8 cellular contexts compared by ENCODE assay signal in the genomic region with DNA sequence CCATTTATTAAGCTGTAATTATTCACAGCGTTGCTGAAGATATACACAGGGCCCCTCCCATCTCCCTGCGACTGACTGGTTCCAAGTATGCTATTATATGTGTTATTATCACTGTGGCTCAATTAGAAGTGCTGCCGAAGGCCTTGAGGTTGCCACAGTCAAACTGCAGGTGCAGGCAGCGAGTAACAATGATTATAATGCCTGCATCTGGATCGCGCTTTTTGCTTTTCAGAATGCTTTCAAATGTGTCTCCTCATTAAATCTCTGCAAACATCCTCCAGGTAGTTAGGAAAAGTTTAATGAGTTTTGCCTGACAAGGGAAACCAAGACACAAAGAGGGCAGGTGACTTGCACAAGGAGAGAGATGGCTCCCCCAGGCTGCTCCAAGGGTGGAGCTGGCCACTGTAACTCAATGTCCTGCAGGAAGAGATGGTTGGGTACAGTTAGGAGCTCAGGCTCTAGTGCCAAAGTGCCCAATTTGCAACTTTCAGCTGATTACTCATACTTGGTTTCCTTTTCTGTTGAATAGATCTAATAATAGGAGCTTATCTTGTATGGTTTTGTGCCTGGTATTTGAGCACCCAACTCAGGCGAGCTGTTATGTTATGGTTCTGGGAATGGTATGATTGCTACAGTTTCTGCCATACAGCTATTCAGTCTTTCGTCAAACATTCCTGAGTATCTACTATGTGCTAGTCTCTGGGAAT. TPM values are rescaled to one million over a fixed set of nuclear protein-coding genes. Genes with fewer than 3 reads are reported as not detected.
DNase-seq lines count a peak whose midpoint lies in the region; ATAC-seq and TF ChIP-seq lines count a peak whose summit lies in the region.

No MANE protein-coding gene starts in this region.

- no peak overlapping the region for H3K4me2 ChIP-seq in H9 (ENCODE audit: insufficient read depth, insufficient read length, low read length)

- H3K56ac ChIP-seq in H9 (ENCODE audit: insufficient read length, low read depth, low read length) = no peak overlapping the region

- ATAC-seq in stimulated activated naive CD8-positive, alpha-beta T cell treated with anti-CD3 and anti-CD28 coated beads, Interleukin-15, Interleukin-2, amounts not matched to agents 100 U/mL and 50 U/mL, for 24 hours = no peak
- no peak for ATAC-seq in GM19452 (IDR thresholded peaks at IDR 0.05; ENCODE audit: unreplicated experiment)

- no peak overlapping the region for H2AK5ac ChIP-seq in H9 (ENCODE audit: insufficient read length, low read length)

- DNase-seq in stimulated activated naive CD8-positive, alpha-beta T cell treated with anti-CD3 and anti-CD28 coated beads, Interleukin-15, Interleukin-2, amounts not matched to agents 100 U/mL and 50 U/mL, for 24 hours = no peak
- DNase-seq in RPMI7951 (ENCODE audit: low read depth) (peak; percentile 33), glutamatergic neuron (no peak), GF-D8 (lab: John Stamatoyannopoulos, UW) (no peak), H9 (no peak)
- no peak for DNase-seq in stimulated activated CD4-positive, alpha-beta T cell treated with anti-CD3 and anti-CD28 coated beads, Interleukin-4, amount 100 ng/mL, for 1 hour

- H3K4me1 Mint-ChIP-seq in stimulated activated naive CD8-positive, alpha-beta T cell treated with anti-CD3 and anti-CD28 coated beads, Interleukin-15, Interleukin-2, amounts not matched to agents 100 ng/mL and 50 ng/mL, for 24 hours (ENCODE audit: low read depth) = peaks cover 83% of the 10 kb centered on the region
- peaks cover 17% of the 10 kb centered on the region for H3K4me1 Mint-ChIP-seq in glutamatergic neuron (ENCODE audit: low read depth, unreplicated experiment)
- peaks cover 10 to 18% of the 10 kb centered on the region in 2 experiments for H3K4me1 Mint-ChIP-seq in H9

- no peaks in the 10 kb centered on the region for H3K9me3 ChIP-seq in H9 (ENCODE audit: control insufficient read depth, low read depth, low read length)

- H4K20me1 ChIP-seq in H9 (ENCODE audit: control insufficient read depth, insufficient read depth, insufficient read length) = no peaks in the 10 kb centered on the region

- H2BK5ac ChIP-seq in H9 (ENCODE audit: insufficient read length, low read length) = no peak overlapping the region

- H3K27ac Mint-ChIP-seq in stimulated activated naive CD8-positive, alpha-beta T cell treated with anti-CD3 and anti-CD28 coated beads, Interleukin-15, Interleukin-2, amounts not matched to agents 100 ng/mL and 50 ng/mL, for 24 hours = peak overlapping the region; percentile 98
- H3K27ac Mint-ChIP-seq in glutamatergic neuron (ENCODE audit: unreplicated experiment) (no peak overlapping the region), H9 (no peak overlapping the region)

- no peak overlapping the region for H4K8ac ChIP-seq in H9 (replicated peaks; ENCODE audit: insufficient read length, low read depth, low read length)

- peaks cover 12% of the 10 kb centered on the region for H3K27me3 ChIP-seq in H9 (ENCODE audit: insufficient read depth, low read length)

- no peak overlapping the region for H3K4ac ChIP-seq in H9 (ENCODE audit: low read depth, low read length)

- H3K23ac ChIP-seq in H9 (ENCODE audit: insufficient read length, low read depth, low read length) = no peak overlapping the region

- no peak overlapping the region for H2BK120ac ChIP-seq in H9 (ENCODE audit: low read depth, low read length, poor library complexity, severe bottlenecking)

- no peak overlapping the region for H3K18ac ChIP-seq in H9 (ENCODE audit: insufficient read length, low read depth, low read length)

- TF ChIP-seq CTCF in glutamatergic neuron (IDR thresholded peaks at IDR 0.05; ENCODE audit: partially characterized antibody, unreplicated experiment) (no peak), H9 (conservative IDR thresholded peaks at IDR 0.05) (no peak)

- WGBS in H9 (ENCODE audit: extremely low coverage, insufficient read length, low lambda C conversion rate) = no CpG with 5 or more reads among the region's 8 CpGs

- H3K27ac ChIP-seq in H9 (ENCODE audit: insufficient read length, low read depth, low read length) = no peak overlapping the region

- H3K9me3 Mint-ChIP-seq in stimulated activated naive CD8-positive, alpha-beta T cell treated with anti-CD3 and anti-CD28 coated beads, Interleukin-15, Interleukin-2, amounts not matched to agents 100 ng/mL and 50 ng/mL, for 24 hours = no peaks in the 10 kb centered on the region
- peaks cover 5% of the 10 kb centered on the region for H3K9me3 Mint-ChIP-seq in glutamatergic neuron (ENCODE audit: unreplicated experiment)
- no peaks in the 10 kb centered on the region for H3K9me3 Mint-ChIP-seq in H9

- no peak overlapping the region for H4K5ac ChIP-seq in H9 (ENCODE audit: insufficient read length, low read depth, low read length)

- H3K36me3 Mint-ChIP-seq in stimulated activated naive CD8-positive, alpha-beta T cell treated with anti-CD3 and anti-CD28 coated beads, Interleukin-15, Interleukin-2, amounts not matched to agents 100 ng/mL and 50 ng/mL, for 24 hours (ENCODE audit: low read depth) = no peaks in the 10 kb centered on the region
- H3K36me3 Mint-ChIP-seq in glutamatergic neuron (ENCODE audit: unreplicated experiment) (no peaks in the 10 kb centered on the region), H9 (ENCODE audit: insufficient read depth in 1 of 3, low read depth in 3 of 3) (no peaks in the 10 kb centered on the region)

- no peaks in the 10 kb centered on the region for H3K79me2 ChIP-seq in H9 (ENCODE audit: insufficient read depth, low read length)

- no peak overlapping the region for H2BK12ac ChIP-seq in H9 (ENCODE audit: insufficient read length, low read depth, low read length)

- no peaks in the 10 kb centered on the region for H3K4me1 ChIP-seq in H9 (ENCODE audit: insufficient read depth, low read length)

- no peaks in the 10 kb centered on the region for H3K27me3 Mint-ChIP-seq in stimulated activated naive CD8-positive, alpha-beta T cell treated with anti-CD3 and anti-CD28 coated beads, Interleukin-15, Interleukin-2, amounts not matched to agents 100 ng/mL and 50 ng/mL, for 24 hours
- H3K27me3 Mint-ChIP-seq in glutamatergic neuron (ENCODE audit: unreplicated experiment) (peaks cover 7% of the 10 kb centered on the region), H9 (ENCODE audit: low read depth) (peaks cover 60% of the 10 kb centered on the region)

- H3K14ac ChIP-seq in H9 (ENCODE audit: insufficient read depth, low read length) = no peak overlapping the region

- no peak overlapping the region for H2AFZ ChIP-seq in H9 (ENCODE audit: low read length)

- H2BK15ac ChIP-seq in H9 (ENCODE audit: low read depth, low read length) = no peak overlapping the region

- H3K4me3 Mint-ChIP-seq in stimulated activated naive CD8-positive, alpha-beta T cell treated with anti-CD3 and anti-CD28 coated beads, Interleukin-15, Interleukin-2, amounts not matched to agents 100 ng/mL and 50 ng/mL, for 24 hours = peak overlapping the region; percentile 80
- peak overlapping the region; percentile 31 for H3K4me3 Mint-ChIP-seq in glutamatergic neuron (ENCODE audit: unreplicated experiment)
- no peak overlapping the region for H3K4me3 Mint-ChIP-seq in H9

- no peak overlapping the region for H2BK20ac ChIP-seq in H9 (ENCODE audit: low read depth, low read length, poor library complexity, severe bottlenecking)

- peaks cover 6% of the 10 kb centered on the region for H3K23me2 ChIP-seq in H9 (ENCODE audit: insufficient read length, low read depth, low read length, poor library complexity, severe bottlenecking)

- H3K79me1 ChIP-seq in H9 (ENCODE audit: insufficient read depth, low read depth, low read length, poor library complexity, severe bottlenecking) = no peaks in the 10 kb centered on the region

- H3T11ph ChIP-seq in H9 (ENCODE audit: low read length) = no peak overlapping the region

- H4K91ac ChIP-seq in H9 (ENCODE audit: insufficient read length, low read depth, low read length) = no peak overlapping the region

- H3K9ac ChIP-seq in H9 (ENCODE audit: extremely low read depth, insufficient read length, low read length) = no peak overlapping the region

RNA-seq across cellular contexts. Expression of gene SYNE3, which starts 1.7 kb away (rescaled TPM):
- 6.0 and 6.2 TPM in 2 replicates for total RNA-seq in RPMI7951 (2014; rRNA removed; shearing (Covaris generic))
- total RNA-seq in glutamatergic neuron (ENCODE audit: unreplicated experiment) (7.1 TPM), H9 (2021) (0.11 and 0.13 TPM in 2 replicates)

RNA-seq across cellular contexts. Expression of gene GLRX5, which starts 16.7 kb away (rescaled TPM):
- total RNA-seq in RPMI7951 (2014; rRNA removed; shearing (Covaris generic)) = 65.4 and 65.7 TPM in 2 replicates
- total RNA-seq in glutamatergic neuron (ENCODE audit: unreplicated experiment) (38.9 TPM), H9 (2021) (62.2 and 64.0 TPM in 2 replicates)

Comparison
In these comparisons a context has a peak if more than half of its experiments do, and no peak if none do; other contexts are left out.
1. H3K4me3 Mint-ChIP-seq: peak in stimulated activated naive CD8-positive, alpha-beta T cell treated with anti-CD3 and anti-CD28 coated beads, Interleukin-15, Interleukin-2, amounts not matched to agents 100 ng/mL and 50 ng/mL, for 24 hours (single experiment) and glutamatergic neuron (single experiment); none in H9 (0 of 2).